Comparison of ENCODE assay signal across 10 cellular contexts in genomic region chr22:22955276-22955798, GRCh38.
"Had no signal": no experiment of that assay in that cellular context is flagged by ENCODE, and none has a peak within 500 bp of the region (broad histone marks: within the 10 kb centered on the region; RNA-seq: fewer than 3 reads in every experiment).

No MANE protein-coding gene starts in this region.

- H3K27ac Mint-ChIP-seq: activated naive CD4-positive, alpha-beta T cell treated with anti-CD3 and anti-CD28 coated beads, Interleukin-2, amount 10 ng/mL, durations not matched to agents 7 days and 5 days; natural killer cell; stimulated activated memory B cell treated with anti-CD40 and anti-IgM and Interleukin-4, amounts not matched to agents 10 μg/mL and 1 μg/mL and 100 μg/mL, for 72 hours had no signal

- H3K9me3 Mint-ChIP-seq: activated naive CD4-positive, alpha-beta T cell treated with anti-CD3 and anti-CD28 coated beads, Interleukin-2, amount 10 ng/mL, durations not matched to agents 7 days and 5 days; natural killer cell had no signal

- H3K4me3 ChIP-seq: esophagus muscularis mucosa, mucosa of descending colon, prostate gland, spleen, tibial artery had no signal

- H3K27me3 Mint-ChIP-seq: stimulated activated memory B cell treated with anti-CD40 and anti-IgM and Interleukin-4, amounts not matched to agents 10 μg/mL and 1 μg/mL and 100 μg/mL, for 72 hours had no signal

- FAIRE-seq: islet of Langerhans had no signal

- H3K36me3 Mint-ChIP-seq: activated naive CD4-positive, alpha-beta T cell treated with anti-CD3 and anti-CD28 coated beads, Interleukin-2, amount 10 ng/mL, durations not matched to agents 7 days and 5 days; natural killer cell; stimulated activated memory B cell treated with anti-CD40 and anti-IgM and Interleukin-4, amounts not matched to agents 10 μg/mL and 1 μg/mL and 100 μg/mL, for 72 hours had no signal

- H3K4me1 Mint-ChIP-seq: activated naive CD4-positive, alpha-beta T cell treated with anti-CD3 and anti-CD28 coated beads, Interleukin-2, amount 10 ng/mL, durations not matched to agents 7 days and 5 days had no signal

- H3K36me3 ChIP-seq: esophagus muscularis mucosa, prostate gland, spleen, tibial artery had no signal

- H3K9me3 ChIP-seq: esophagus muscularis mucosa, mucosa of descending colon, prostate gland, tibial artery had no signal

- H3K4me3 Mint-ChIP-seq: activated naive CD4-positive, alpha-beta T cell treated with anti-CD3 and anti-CD28 coated beads, Interleukin-2, amount 10 ng/mL, durations not matched to agents 7 days and 5 days; natural killer cell; stimulated activated memory B cell treated with anti-CD40 and anti-IgM and Interleukin-4, amounts not matched to agents 10 μg/mL and 1 μg/mL and 100 μg/mL, for 72 hours had no signal

- H3K27ac ChIP-seq: esophagus muscularis mucosa, prostate gland, tibial artery had no signal

- H3K4me1 ChIP-seq: prostate gland, tibial artery had no signal

- DNase-seq: cortex of kidney had no signal
